16 cellular contexts compared by ENCODE assay signal in genomic region chr10:113064039-113064438, GRCh38.
A peak's percentile ranks its signal among the peaks of the same experiment; 100 is the strongest.
DNase-seq lines count a peak whose midpoint lies in the region; ATAC-seq, FAIRE-seq and TF ChIP-seq lines count a peak whose summit lies in the region.
"Had no signal": no experiment of that assay in that cellular context is flagged by ENCODE, and none has a peak within 500 bp of the region (broad histone marks: within the 10 kb centered on the region; RNA-seq: fewer than 3 reads in every experiment).

No MANE protein-coding gene starts in this region.

- H3K18ac ChIP-seq in IMR-90 (ENCODE audit: low read depth, low read length) (no peak overlapping the region), mesendoderm (ENCODE audit: low read length) (no peak overlapping the region)

- CTCF ChIA-PET in IMR-90 (lab: Yijun Ruan, JAX): interaction anchor here (0.7 kb wide), 1 partner anchor 10 kb away, joined by 5 read pairs; no protein-coding TSS in a partner anchor
- CTCF ChIA-PET in K562 (lab: Yijun Ruan, JAX; ENCODE audit: low intra/inter-chr PET ratio): no interaction called here

- H3K9ac ChIP-seq in IMR-90 (ENCODE audit: low read depth, low read length) (no peak overlapping the region), K562 (ENCODE audit: insufficient read depth in 1 of 2, low read depth in 2 of 2, low read length in 2 of 2) (peak overlapping the region in 1 of 2 experiments; percentile 62; a peak in 2 of 4 replicates), mesendoderm (ENCODE audit: low read length) (peak overlapping the region; percentile 32)
- H3K9ac ChIP-seq: BLaER1 had no signal

- H3K27me3 ChIP-seq in IMR-90 (ENCODE audit: control insufficient read depth, insufficient read depth, low read length) (no peaks in the 10 kb centered on the region), K562 (ENCODE audit: control insufficient read depth in 2 of 2, insufficient read depth in 2 of 2, low read length in 2 of 2) (no peaks in the 10 kb centered on the region), mesendoderm (ENCODE audit: insufficient read depth, low read length, poor library complexity) (no peaks in the 10 kb centered on the region), thyroid gland (no peaks in the 10 kb centered on the region), pancreas (no peaks in the 10 kb centered on the region)
- H3K27me3 ChIP-seq: BLaER1 had no signal

- H4K20me1 ChIP-seq in IMR-90 (ENCODE audit: insufficient read depth, low read length): peaks cover 3% of the 10 kb centered on the region; the same call in 1 of the 2 replicates
- no peaks in the 10 kb centered on the region for H4K20me1 ChIP-seq in K562 (replicated peaks; ENCODE audit: control insufficient read depth, insufficient read depth, low read length)

- H3K9me1 ChIP-seq in IMR-90 (ENCODE audit: insufficient read depth, low read length): peaks cover 18% of the 10 kb centered on the region
- H3K9me1 ChIP-seq in K562 (ENCODE audit: control insufficient read depth, insufficient read depth, low read length): no peaks in the 10 kb centered on the region

- H3K4me1 ChIP-seq in IMR-90 (ENCODE audit: control insufficient read depth, insufficient read depth, low read length) (peaks cover 19% of the 10 kb centered on the region), K562 (replicated peaks in 1 of 2; ENCODE audit: control insufficient read depth in 2 of 2, insufficient read depth in 2 of 2, low read length in 2 of 2) (peaks cover 14 to 51% of the 10 kb centered on the region in 2 experiments), mesendoderm (ENCODE audit: control insufficient read depth, low read depth, low read length) (peaks cover 43% of the 10 kb centered on the region), thyroid gland (peaks cover 43 to 53% of the 10 kb centered on the region in 2 donors), pancreas (peaks cover 25 to 45% (median 32%) of the 10 kb centered on the region in 3 donors)

- WGBS in IMR-90 (ENCODE audit: extremely low coverage in 2 of 2, insufficient read length in 1 of 2), 2 experiments: no CpG with 5 or more reads among the region's 5 CpGs
- 47% methylated on average over 4 of the region's 5 CpGs for WGBS in K562 (ENCODE audit: insufficient coverage, low coverage, missing lambda C conversion rate)
- no CpG with 5 or more reads among the region's 5 CpGs for WGBS in mesendoderm (ENCODE audit: extremely low coverage, insufficient coverage, low lambda C conversion rate)
- 90 to 94% methylated on average over 5 of the region's 5 CpGs for WGBS in thyroid gland, 2 donors
- WGBS in pancreas, 2 donors: 87 to 90% methylated on average over 5 of the region's 5 CpGs

- no peak overlapping the region for H4K5ac ChIP-seq in IMR-90 (ENCODE audit: low read depth, low read length)
- H4K5ac ChIP-seq in mesendoderm (ENCODE audit: low read length): no peak overlapping the region

- H2AK5ac ChIP-seq in IMR-90 (ENCODE audit: low read depth, low read length) (0 out of 2 replicates have a peak overlapping the region, but pooled peaks have one; percentile 77), mesendoderm (ENCODE audit: low read length) (peak overlapping the region; percentile 3)

- H3K79me2 ChIP-seq in K562 (ENCODE audit: control insufficient read depth, insufficient read depth, low read length): no peaks in the 10 kb centered on the region
- H3K79me2 ChIP-seq in mesendoderm (ENCODE audit: control insufficient read depth, insufficient read depth, low read length): peaks cover 17% of the 10 kb centered on the region

- H3K4me2 ChIP-seq in IMR-90 (ENCODE audit: low read depth, low read length) (no peak overlapping the region), K562 (ENCODE audit: insufficient read depth, low read length) (peak overlapping the region; percentile 82), mesendoderm (ENCODE audit: low read length) (peak overlapping the region; percentile 2)
- H3K4me2 ChIP-seq: BLaER1 had no signal

- no peaks in the 10 kb centered on the region for H3K9me3 ChIP-seq in IMR-90 (ENCODE audit: control insufficient read depth, insufficient read depth, low read length)
- H3K9me3 ChIP-seq in K562 (replicated peaks; ENCODE audit: control insufficient read depth, insufficient read depth, low read depth, low read length): no peaks in the 10 kb centered on the region
- H3K9me3 ChIP-seq in thyroid gland: no peaks in the 10 kb centered on the region
- H3K9me3 ChIP-seq in pancreas: no peaks in the 10 kb centered on the region
- H3K9me3 ChIP-seq: BLaER1, HAP-1 had no signal

- H3K4me3 ChIP-seq in IMR-90 (ENCODE audit: insufficient read depth, low read depth, low read length) (no peak overlapping the region), K562 (no peak overlapping the region), mesendoderm (ENCODE audit: low read length) (no peak overlapping the region), thyroid gland (replicated peaks in 1 of 3) (no peak overlapping the region), pancreas (no peak overlapping the region)
- H3K4me3 ChIP-seq: BLaER1, HAP-1 had no signal

- H4K8ac ChIP-seq in IMR-90 (ENCODE audit: low read depth in 2 of 2, low read length in 2 of 2) (no peak overlapping the region), mesendoderm (ENCODE audit: low read depth, low read length) (no peak overlapping the region)

- peak overlapping the region; percentile 4; the same call in 1 of the 2 replicates for H4K91ac ChIP-seq in IMR-90 (ENCODE audit: insufficient read depth, low read depth, low read length)

- dilution Hi-C loops in IMR-90 (cut with HindIII; ENCODE audit: low sequenced_read_pairs, unreplicated experiment): no loop called here

- in situ Hi-C loops in IMR-90 (cut with MboI; ENCODE audit: low sequenced_read_pairs): no loop called here
- in situ Hi-C loops in K562 (cut with MboI): no loop called here

- no peak overlapping the region for H2BK5ac ChIP-seq in IMR-90 (ENCODE audit: low read depth, low read length, poor library complexity, severe bottlenecking)
- peak overlapping the region; percentile 88 for H2BK5ac ChIP-seq in mesendoderm (ENCODE audit: low read length)

- H3K4ac ChIP-seq in IMR-90 (ENCODE audit: low read depth, low read length) (peak overlapping the region; percentile 48; the same call in 1 of the 2 replicates), mesendoderm (ENCODE audit: low read depth, low read length) (no peak overlapping the region)

- BruUV-seq in IMR-90 (replicated peaks; lab: Mats Ljungman, UMichigan) (no TSS peak), K562 (replicated peaks; lab: Mats Ljungman, UMichigan) (no TSS peak)

- TF ChIP-seq CTCF in IMR-90 (conservative IDR thresholded peaks at IDR 0.05; ENCODE audit: low read depth, low read length) (no peak), K562 (IDR thresholded peaks at IDR 0.05 in 2 of 3, conservative IDR thresholded peaks at IDR 0.05 in 1 of 3; ENCODE audit: insufficient read depth in 2 of 3, low read depth in 1 of 3, low read length in 3 of 3) (no peak), thyroid gland (IDR thresholded peaks at IDR 0.05) (no peak), pancreas (IDR thresholded peaks at IDR 0.05) (no peak)

- H3K56ac ChIP-seq in IMR-90 (ENCODE audit: extremely low read depth, insufficient read depth, low read length): no peak overlapping the region
- H3K56ac ChIP-seq in mesendoderm (ENCODE audit: low read length): peak overlapping the region; percentile 84

- no peak for TF ChIP-seq RAD21 in IMR-90 (IDR thresholded peaks at IDR 0.05; ENCODE audit: low read length)
- no peak for TF ChIP-seq RAD21 in K562 (CRISPR knock-in tag; conservative IDR thresholded peaks at IDR 0.05 in 1 of 2, IDR thresholded peaks at IDR 0.05 in 1 of 2)

- H2BK120ac ChIP-seq in IMR-90 (ENCODE audit: low read depth, low read length): no peak overlapping the region
- no peak overlapping the region for H2BK120ac ChIP-seq in mesendoderm (ENCODE audit: low read depth, low read length)

- no peak for TF ChIP-seq EP300 in K562 (IDR thresholded peaks at IDR 0.05; ENCODE audit: low read length)

- H3K36me3 ChIP-seq in IMR-90 (ENCODE audit: control insufficient read depth, insufficient read depth, low read length): peaks cover 3% of the 10 kb centered on the region
- H3K36me3 ChIP-seq in K562 (ENCODE audit: control insufficient read depth, insufficient read depth, low read length): no peaks in the 10 kb centered on the region; the same call in 2 of the 3 replicates
- no peaks in the 10 kb centered on the region for H3K36me3 ChIP-seq in mesendoderm (ENCODE audit: control insufficient read depth, insufficient read depth, low read length)
- no peaks in the 10 kb centered on the region for H3K36me3 ChIP-seq in thyroid gland
- H3K36me3 ChIP-seq in pancreas: no peaks in the 10 kb centered on the region
- H3K36me3 ChIP-seq: HAP-1 had no signal

- TF ChIP-seq POLR2A in IMR-90 (IDR thresholded peaks at IDR 0.05; ENCODE audit: low read depth, low read length): no peak
- TF ChIP-seq POLR2A in K562 (conservative IDR thresholded peaks at IDR 0.05): no peak
- TF ChIP-seq POLR2A in thyroid gland (IDR thresholded peaks at IDR 0.05): no peak

- H3K79me1 ChIP-seq in IMR-90 (ENCODE audit: low read depth in 1 of 2, low read length in 2 of 2) (peaks cover 41 to 73% of the 10 kb centered on the region in 2 experiments), mesendoderm (ENCODE audit: low read length) (peaks cover 11% of the 10 kb centered on the region)

- no peak overlapping the region for H3K27ac ChIP-seq in IMR-90 (ENCODE audit: insufficient read depth, low read length)
- H3K27ac ChIP-seq in K562 (ENCODE audit: extremely low read depth, low read depth, low read length): peak overlapping the region; percentile 79
- H3K27ac ChIP-seq in mesendoderm (ENCODE audit: low read depth, low read length): peak overlapping the region; percentile 13
- H3K27ac ChIP-seq in thyroid gland: peak overlapping the region; percentile 59 to 80 (median 75)
- no peak overlapping the region for H3K27ac ChIP-seq in pancreas
- H3K27ac ChIP-seq: BLaER1 had no signal

- FAIRE-seq in K562 (lab: Jason Lieb, UNC) (no peak), pancreas (lab: Jason Lieb, UNC) (no peak)

- intact Hi-C loops in IMR-90 (cut with micrococcal nuclease): no loop called here
- intact Hi-C loops in K562 (cut with micrococcal nuclease): loop anchor here (5.0 kb wide), 1 partner anchor 112 kb away; the partner anchor contains the start of gene TCF7L2
- intact Hi-C loops in thyroid gland (cut with DNase I): loop anchor here (10.0 kb wide), 1 partner anchor 109 kb away; the partner anchor contains the start of gene TCF7L2
- intact Hi-C loops in pancreas (cut with DNase I): no loop called here

- 0 out of 2 replicates have a peak overlapping the region, but pooled peaks have one; percentile 32 for H2BK20ac ChIP-seq in IMR-90 (ENCODE audit: low read depth, low read length)

- ATAC-seq in IMR-90 (ENCODE audit: low read depth): no peak
- ATAC-seq in K562: no peak
- no peak for ATAC-seq in pancreas

- H2BK15ac ChIP-seq in IMR-90 (ENCODE audit: low read depth, low read length): no peak overlapping the region
- no peak overlapping the region for H2BK15ac ChIP-seq in mesendoderm (replicated peaks; ENCODE audit: low read depth)

- H3K23ac ChIP-seq in IMR-90 (ENCODE audit: low read depth, low read length) (peak overlapping the region; percentile 39), mesendoderm (ENCODE audit: low read length) (no peak overlapping the region)

- no peak for DNase-seq in IMR-90
- DNase-seq in K562 (ENCODE audit: extremely low read depth in 1 of 4, low spot score in 3 of 4): no peak
- DNase-seq in mesendoderm: peak; percentile 48
- DNase-seq in thyroid gland: no peak
- no peak for DNase-seq in stimulated activated CD4-positive, alpha-beta T cell treated with anti-CD3 and anti-CD28 coated beads, Interleukin-12 subunit alpha, Interleukin-12 subunit beta, amount 100 ng/mL, for 4 hours
- DNase-seq in pancreas: no peak
- no peak for DNase-seq in anterior cingulate cortex (lab: John Stamatoyannopoulos, UW)
- no peak for DNase-seq in 8988T
- DNase-seq: DMS153; EL; NCI-H1092; NCI-H2107; NCI-H226; NK-92 treated with Interleukin-12 subunit alpha and Interleukin-12 subunit beta, amount 100 ng/mL, for 24 hours had no signal

- no peak overlapping the region; the same call in 1 of the 2 replicates for H3K14ac ChIP-seq in IMR-90 (replicated peaks; ENCODE audit: low read depth, low read length)

- H2AFZ ChIP-seq in IMR-90 (replicated peaks; ENCODE audit: low read length, poor library complexity) (no peak overlapping the region), K562 (ENCODE audit: low read depth, low read length) (peak overlapping the region; percentile 82)

- H2AK9ac ChIP-seq in IMR-90 (replicated peaks; ENCODE audit: low read depth, low read length, poor library complexity): no peak overlapping the region

- POLR2A ChIA-PET in IMR-90 (lab: Charles Lee; ENCODE audit: unreplicated experiment): no interaction called here
- POLR2A ChIA-PET in K562 (lab: Yijun Ruan, JAX): no interaction called here

Comparison
In these comparisons a context has a peak if more than half of its experiments do, and no peak if none do; other contexts are left out.
1. H3K27ac ChIP-seq: peak in K562 (single experiment), mesendoderm (single experiment) and thyroid gland (3 of 3); none in IMR-90 (single experiment) and pancreas (0 of 4).
2. intact Hi-C loops: an anchor here in K562 (5.0 kb wide) and thyroid gland (10.0 kb wide); none called in IMR-90 and pancreas.